In the genomic region with DNA sequence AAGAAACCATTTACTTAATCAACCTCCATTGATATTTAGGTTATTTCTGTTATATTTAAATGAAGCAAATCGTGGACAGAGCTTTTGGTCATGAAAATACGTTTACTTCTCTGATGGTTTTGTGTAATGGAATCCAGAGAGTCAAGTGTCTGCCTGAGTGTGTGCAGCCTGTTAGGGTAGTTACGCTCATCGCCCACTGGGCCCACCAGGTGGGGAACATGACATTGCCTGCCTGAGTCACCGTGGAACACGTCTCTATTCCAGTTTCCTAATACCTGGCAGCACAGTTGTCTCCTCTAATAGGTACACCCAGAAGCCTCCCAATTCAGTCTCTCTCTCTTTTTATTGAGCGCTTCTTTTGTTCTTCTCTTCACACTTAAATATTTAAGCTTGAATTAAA, we compare ENCODE assay signal across 18 cellular contexts.
DNase-seq lines count a peak whose midpoint lies in the region; ATAC-seq, FAIRE-seq and TF ChIP-seq lines count a peak whose summit lies in the region.
"Had no signal": no experiment of that assay in that cellular context is flagged by ENCODE, and none has a peak within 500 bp of the region (broad histone marks: within the 10 kb centered on the region; RNA-seq: fewer than 3 reads in every experiment).

No MANE protein-coding gene starts in this region.

- no peaks in the 10 kb centered on the region for H4K20me1 ChIP-seq in H9 (ENCODE audit: control insufficient read depth, insufficient read depth, insufficient read length)
- H4K20me1 ChIP-seq: BLaER1 had no signal

- H3K27ac Mint-ChIP-seq in activated CD8-positive, alpha-beta memory T cell treated with anti-CD3 and anti-CD28 coated beads, Interleukin-2, amount 10 ng/mL, durations not matched to agents 7 days and 5 days: no peak overlapping the region
- H3K27ac Mint-ChIP-seq in H9 (peak overlapping the region in 1 of 3 experiments; percentile 91; a peak in 1 of 7 replicates), endodermal cell (no peak overlapping the region)
- H3K27ac Mint-ChIP-seq: CD8-positive, alpha-beta memory T cell; HFFc6 had no signal

- H3K4me1 Mint-ChIP-seq in activated CD8-positive, alpha-beta memory T cell treated with anti-CD3 and anti-CD28 coated beads, Interleukin-2, amount 10 ng/mL, durations not matched to agents 7 days and 5 days: no peaks in the 10 kb centered on the region
- H3K4me1 Mint-ChIP-seq in H9: no peaks in the 10 kb centered on the region
- H3K4me1 Mint-ChIP-seq in endodermal cell: peaks cover 8% of the 10 kb centered on the region
- H3K4me1 Mint-ChIP-seq: CD8-positive, alpha-beta memory T cell had no signal

- H3K79me2 ChIP-seq in H9 (ENCODE audit: insufficient read depth, low read length): no peaks in the 10 kb centered on the region
- H3K79me2 ChIP-seq in mesendoderm (ENCODE audit: control insufficient read depth, insufficient read depth, low read length): no peaks in the 10 kb centered on the region

- CTCF ChIA-PET in activated CD8-positive, alpha-beta memory T cell treated with anti-CD3 and anti-CD28 coated beads, Interleukin-2, amount 10 ng/mL, durations not matched to agents 7 days and 5 days (lab: Charles Lee): no interaction called here
- CTCF ChIA-PET in RWPE1 (lab: Yijun Ruan, JAX): no interaction called here

- H3K4me1 ChIP-seq in H9 (ENCODE audit: insufficient read depth, low read length) (no peaks in the 10 kb centered on the region), endodermal cell (ENCODE audit: control insufficient read depth, insufficient read depth, low read length) (no peaks in the 10 kb centered on the region), mesendoderm (ENCODE audit: control insufficient read depth, low read depth, low read length) (no peaks in the 10 kb centered on the region), kidney (ENCODE audit: control insufficient read depth in 1 of 2, insufficient read depth in 1 of 2, low read depth in 1 of 2, low read length in 2 of 2) (no peaks in the 10 kb centered on the region)
- H3K4me1 ChIP-seq: BLaER1, Caco-2 had no signal

- H3K4me2 ChIP-seq in H9 (ENCODE audit: insufficient read depth, insufficient read length, low read length) (no peak overlapping the region), mesendoderm (ENCODE audit: low read length) (no peak overlapping the region)
- H3K4me2 ChIP-seq: BLaER1 had no signal

- H2BK15ac ChIP-seq in H9 (ENCODE audit: low read depth, low read length): no peak overlapping the region
- no peak overlapping the region for H2BK15ac ChIP-seq in mesendoderm (replicated peaks; ENCODE audit: low read depth)

- DNase-seq in activated CD8-positive, alpha-beta memory T cell treated with anti-CD3 and anti-CD28 coated beads, Interleukin-2, amount 10 ng/mL, durations not matched to agents 7 days and 5 days: peak; percentile 31
- no peak for DNase-seq in activated CD8-positive, alpha-beta memory T cell treated with anti-CD3 and anti-CD28 coated beads for 24 hours
- peak; percentile 18 for DNase-seq in H9
- peak; percentile 35 for DNase-seq in endodermal cell
- peak; percentile 2 for DNase-seq in mesendoderm
- no peak for DNase-seq in kidney
- no peak for DNase-seq in RWPE1 (ENCODE audit: low spot score)
- DNase-seq: 8988T; AML-193; Caco-2; CD8-positive, alpha-beta memory T cell; DND-41; GF-D8; HCEC 1CT; HFFc6 had no signal

- H4K5ac ChIP-seq in H9 (ENCODE audit: insufficient read length, low read depth, low read length) (no peak overlapping the region), mesendoderm (ENCODE audit: low read length) (no peak overlapping the region)

- no peaks in the 10 kb centered on the region for H3K79me1 ChIP-seq in H9 (ENCODE audit: insufficient read depth, low read depth, low read length, poor library complexity, severe bottlenecking)
- H3K79me1 ChIP-seq in mesendoderm (ENCODE audit: low read length): no peaks in the 10 kb centered on the region

- no peak overlapping the region for H2BK12ac ChIP-seq in H9 (ENCODE audit: insufficient read length, low read depth, low read length)

- no peak overlapping the region for H3K56ac ChIP-seq in H9 (ENCODE audit: insufficient read length, low read depth, low read length)
- no peak overlapping the region for H3K56ac ChIP-seq in mesendoderm (ENCODE audit: low read length)

- no peak for ATAC-seq in activated CD8-positive, alpha-beta memory T cell treated with anti-CD3 and anti-CD28 coated beads, Interleukin-2, amount 10 ng/mL, durations not matched to agents 7 days and 5 days
- no peak for ATAC-seq in GM18867 (IDR thresholded peaks at IDR 0.05; ENCODE audit: unreplicated experiment)

- no peak overlapping the region for H3T11ph ChIP-seq in H9 (ENCODE audit: low read length)

- FAIRE-seq in kidney (lab: Jason Lieb, UNC): no peak
- FAIRE-seq: H1 had no signal

- H2BK120ac ChIP-seq in H9 (ENCODE audit: low read depth, low read length, poor library complexity, severe bottlenecking) (no peak overlapping the region), mesendoderm (ENCODE audit: low read depth, low read length) (no peak overlapping the region)

- no peak overlapping the region for H3K14ac ChIP-seq in H9 (ENCODE audit: insufficient read depth, low read length)

- H3K27me3 Mint-ChIP-seq in activated CD8-positive, alpha-beta memory T cell treated with anti-CD3 and anti-CD28 coated beads, Interleukin-2, amount 10 ng/mL, durations not matched to agents 7 days and 5 days: no peaks in the 10 kb centered on the region
- H3K27me3 Mint-ChIP-seq in H9 (ENCODE audit: low read depth): no peaks in the 10 kb centered on the region; the same call in 1 of the 2 replicates
- H3K27me3 Mint-ChIP-seq in endodermal cell (ENCODE audit: insufficient read depth): no peaks in the 10 kb centered on the region

- H3K36me3 ChIP-seq in endodermal cell (ENCODE audit: control insufficient read depth, insufficient read depth, low read length): no peaks in the 10 kb centered on the region
- no peaks in the 10 kb centered on the region for H3K36me3 ChIP-seq in mesendoderm (ENCODE audit: control insufficient read depth, insufficient read depth, low read length)
- no peaks in the 10 kb centered on the region for H3K36me3 ChIP-seq in kidney (ENCODE audit: control insufficient read depth in 1 of 2, insufficient read depth in 2 of 2, low read length in 2 of 2)
- H3K36me3 ChIP-seq: BLaER1 had no signal

- H3K23me2 ChIP-seq in H9 (ENCODE audit: insufficient read length, low read depth, low read length, poor library complexity, severe bottlenecking): no peaks in the 10 kb centered on the region

- no peak overlapping the region for H2AFZ ChIP-seq in H9 (ENCODE audit: low read length)

- H2BK20ac ChIP-seq in H9 (ENCODE audit: low read depth, low read length, poor library complexity, severe bottlenecking): no peak overlapping the region

- H3K36me3 Mint-ChIP-seq in activated CD8-positive, alpha-beta memory T cell treated with anti-CD3 and anti-CD28 coated beads, Interleukin-2, amount 10 ng/mL, durations not matched to agents 7 days and 5 days: no peaks in the 10 kb centered on the region
- peaks cover 0 to 2% (median 2%) of the 10 kb centered on the region in 3 experiments; a peak in 3 of 7 replicates for H3K36me3 Mint-ChIP-seq in H9 (ENCODE audit: insufficient read depth in 1 of 3, low read depth in 3 of 3)
- peaks cover 2% of the 10 kb centered on the region for H3K36me3 Mint-ChIP-seq in endodermal cell (ENCODE audit: low read depth)
- H3K36me3 Mint-ChIP-seq: CD8-positive, alpha-beta memory T cell had no signal

- intact Hi-C loops in kidney (cut with DNase I): no loop called here

- WGBS in H9 (ENCODE audit: extremely low coverage, insufficient read length, low lambda C conversion rate): no CpG with 5 or more reads among the region's 7 CpGs
- WGBS in endodermal cell (ENCODE audit: insufficient coverage in 1 of 2, insufficient read length in 1 of 2), 2 experiments: 87 to 89% methylated on average over 5 to 7 of the region's 7 CpGs
- no CpG with 5 or more reads among the region's 7 CpGs for WGBS in mesendoderm (ENCODE audit: extremely low coverage, insufficient coverage, low lambda C conversion rate)

- H3K9ac ChIP-seq in H9 (ENCODE audit: extremely low read depth, insufficient read length, low read length): no peak overlapping the region
- H3K9ac ChIP-seq in endodermal cell (ENCODE audit: extremely low read depth, low read length, poor library complexity, severe bottlenecking): no peak overlapping the region
- H3K9ac ChIP-seq in mesendoderm (ENCODE audit: low read length): no peak overlapping the region
- H3K9ac ChIP-seq in kidney (ENCODE audit: low read length in 2 of 2): no peak overlapping the region
- H3K9ac ChIP-seq: BLaER1 had no signal

- no peak overlapping the region for H3K4ac ChIP-seq in H9 (ENCODE audit: low read depth, low read length)
- H3K4ac ChIP-seq in mesendoderm (ENCODE audit: low read depth, low read length): no peak overlapping the region

- H3K27ac ChIP-seq in H9 (ENCODE audit: insufficient read length, low read depth, low read length) (no peak overlapping the region), endodermal cell (ENCODE audit: low read depth, low read length) (no peak overlapping the region), mesendoderm (ENCODE audit: low read depth, low read length) (no peak overlapping the region), kidney (ENCODE audit: low read depth in 2 of 2, low read length in 2 of 2) (no peak overlapping the region), RWPE1 (no peak overlapping the region)
- H3K27ac ChIP-seq: BLaER1 had no signal

- H3K9me3 ChIP-seq in H9 (ENCODE audit: control insufficient read depth, low read depth, low read length) (no peaks in the 10 kb centered on the region), endodermal cell (ENCODE audit: control insufficient read depth, low read length) (no peaks in the 10 kb centered on the region), kidney (ENCODE audit: control insufficient read depth in 1 of 2, low read length in 2 of 2) (no peaks in the 10 kb centered on the region)
- H3K9me3 ChIP-seq: BLaER1, Caco-2 had no signal

- H4K91ac ChIP-seq in H9 (ENCODE audit: insufficient read length, low read depth, low read length): no peak overlapping the region

- H3K23ac ChIP-seq in H9 (ENCODE audit: insufficient read length, low read depth, low read length) (no peak overlapping the region), mesendoderm (ENCODE audit: low read length) (no peak overlapping the region)

- no peak overlapping the region for H2AK5ac ChIP-seq in H9 (ENCODE audit: insufficient read length, low read length)
- no peak overlapping the region for H2AK5ac ChIP-seq in mesendoderm (ENCODE audit: low read length)

- POLR2A ChIA-PET in RWPE1 (lab: Yijun Ruan, JAX; ENCODE audit: low non-redundant PET): no interaction called here

- H3K18ac ChIP-seq in H9 (ENCODE audit: insufficient read length, low read depth, low read length) (no peak overlapping the region), mesendoderm (ENCODE audit: low read length) (no peak overlapping the region)

- H2BK5ac ChIP-seq in H9 (ENCODE audit: insufficient read length, low read length) (no peak overlapping the region), mesendoderm (ENCODE audit: low read length) (no peak overlapping the region)

- no peaks in the 10 kb centered on the region for H3K9me3 Mint-ChIP-seq in activated CD8-positive, alpha-beta memory T cell treated with anti-CD3 and anti-CD28 coated beads, Interleukin-2, amount 10 ng/mL, durations not matched to agents 7 days and 5 days (ENCODE audit: low read depth)
- H3K9me3 Mint-ChIP-seq in H9 (no peaks in the 10 kb centered on the region; a peak in 1 of 5 replicates), endodermal cell (peaks cover 4% of the 10 kb centered on the region)
- H3K9me3 Mint-ChIP-seq: CD8-positive, alpha-beta memory T cell had no signal

- TF ChIP-seq CTCF in H9 (conservative IDR thresholded peaks at IDR 0.05) (no peak), endodermal cell (conservative IDR thresholded peaks at IDR 0.05) (peak; percentile 13), kidney (IDR thresholded peaks at IDR 0.05; ENCODE audit: borderline replicate concordance, extremely low read depth, insufficient read depth) (no peak), RWPE1 (conservative IDR thresholded peaks at IDR 0.05; ENCODE audit: low read depth) (no peak)

- H4K8ac ChIP-seq in H9 (replicated peaks; ENCODE audit: insufficient read length, low read depth, low read length): no peak overlapping the region
- H4K8ac ChIP-seq in mesendoderm (ENCODE audit: low read depth, low read length): no peak overlapping the region

- no peak overlapping the region for H3K4me3 ChIP-seq in endodermal cell (ENCODE audit: low read length)
- no peak overlapping the region for H3K4me3 ChIP-seq in mesendoderm (ENCODE audit: low read length)
- H3K4me3 ChIP-seq in kidney (ENCODE audit: low read length in 2 of 2): no peak overlapping the region
- H3K4me3 ChIP-seq: BLaER1 had no signal

- H3K27me3 ChIP-seq in H9 (ENCODE audit: insufficient read depth, low read length) (no peaks in the 10 kb centered on the region), endodermal cell (ENCODE audit: control insufficient read depth, insufficient read depth, low read length, poor library complexity, severe bottlenecking) (no peaks in the 10 kb centered on the region), mesendoderm (ENCODE audit: insufficient read depth, low read length, poor library complexity) (no peaks in the 10 kb centered on the region)
- H3K27me3 ChIP-seq: BLaER1 had no signal

- no peak overlapping the region for H3K4me3 Mint-ChIP-seq in activated CD8-positive, alpha-beta memory T cell treated with anti-CD3 and anti-CD28 coated beads, Interleukin-2, amount 10 ng/mL, durations not matched to agents 7 days and 5 days
- H3K4me3 Mint-ChIP-seq in H9 (no peak overlapping the region), endodermal cell (no peak overlapping the region)
- H3K4me3 Mint-ChIP-seq: CD8-positive, alpha-beta memory T cell; HFFc6 had no signal

Comparison
In these comparisons a context has a peak if more than half of its experiments do, and no peak if none do; other contexts are left out.
1. DNase-seq: peak in activated CD8-positive, alpha-beta memory T cell treated with anti-CD3 and anti-CD28 coated beads, Interleukin-2, amount 10 ng/mL, durations not matched to agents 7 days and 5 days (single experiment), H9 (single experiment), endodermal cell (single experiment) and mesendoderm (single experiment); none in activated CD8-positive, alpha-beta memory T cell treated with anti-CD3 and anti-CD28 coated beads for 24 hours (single experiment), kidney (single experiment) and RWPE1 (single experiment).